ENCODE assay signal across 1 cellular context in genomic region chr17:47698749-47699535, GRCh38.
TF ChIP-seq lines count a peak whose summit lies in the region.

No MANE protein-coding gene starts in this region.

TF ChIP-seq in GM12878, 131 proteins besides CTCF, POLR2A, EP300 and RAD21 (continued from another document):
- no peak for TF ChIP-seq PRDM15 (CRISPR knock-in tag; IDR thresholded peaks at IDR 0.05)
- no peak for TF ChIP-seq STAT3 (IDR thresholded peaks at IDR 0.05; ENCODE audit: low read depth, low read length)
- TF ChIP-seq SP1 (IDR thresholded peaks at IDR 0.05; ENCODE audit: low read depth, low read length) = no peak
- TF ChIP-seq ZNF274 (IDR thresholded peaks at IDR 0.05; ENCODE audit: insufficient read depth, insufficient read length) = no peak
- no peak for TF ChIP-seq ZNF384 (IDR thresholded peaks at IDR 0.05; ENCODE audit: borderline replicate concordance, low read depth, low read length)
- 0 out of 2 replicates have a peak, but pooled peaks have one; percentile 25 for TF ChIP-seq MLLT1 (IDR thresholded peaks at IDR 0.05)
- 0 out of 4 replicates have a peak, but pooled peaks of 1 of the 2 experiments have one; percentile 3 for TF ChIP-seq BHLHE40 (IDR thresholded peaks at IDR 0.05; ENCODE audit: borderline replicate concordance in 1 of 2, low read depth in 2 of 2, low read length in 1 of 2)
- TF ChIP-seq CREB1 (IDR thresholded peaks at IDR 0.05; ENCODE audit: low read depth) = no peak
- TF ChIP-seq HDGF (IDR thresholded peaks at IDR 0.05) = peak; percentile 94
- TF ChIP-seq YY1 (IDR thresholded peaks at IDR 0.05; ENCODE audit: low read depth, low read length) = peak; percentile 67
- no peak for TF ChIP-seq IRF4 (IDR thresholded peaks at IDR 0.05; ENCODE audit: low read depth, low read length)
- no peak for TF ChIP-seq IRF3 (IDR thresholded peaks at IDR 0.05)
- TF ChIP-seq ATF3 (IDR thresholded peaks at IDR 0.05; ENCODE audit: borderline replicate concordance, extremely low read depth, low read depth, low read length) = no peak
- TF ChIP-seq SPI1 (IDR thresholded peaks at IDR 0.05; ENCODE audit: borderline replicate concordance, insufficient read depth, low read depth, low read length) = no peak
- TF ChIP-seq HCFC1 (IDR thresholded peaks at IDR 0.05; ENCODE audit: low read length) = no peak
- TF ChIP-seq PKNOX1 (IDR thresholded peaks at IDR 0.05) = no peak
- no peak for TF ChIP-seq BCLAF1 (IDR thresholded peaks at IDR 0.05)
- TF ChIP-seq HDAC2 (IDR thresholded peaks at IDR 0.05) = no peak
- no peak for TF ChIP-seq SKIL (IDR thresholded peaks at IDR 0.05; ENCODE audit: low read depth, poor library complexity, severe bottlenecking)
- peak; percentile 79 for TF ChIP-seq NBN (IDR thresholded peaks at IDR 0.05)
- no peak for TF ChIP-seq RB1 (IDR thresholded peaks at IDR 0.05; ENCODE audit: borderline replicate concordance)
TF ChIP-seq in GM12878: peak in this region for 6.
